Comparison of ENCODE assay signal across 8 cellular contexts in the genomic region with DNA sequence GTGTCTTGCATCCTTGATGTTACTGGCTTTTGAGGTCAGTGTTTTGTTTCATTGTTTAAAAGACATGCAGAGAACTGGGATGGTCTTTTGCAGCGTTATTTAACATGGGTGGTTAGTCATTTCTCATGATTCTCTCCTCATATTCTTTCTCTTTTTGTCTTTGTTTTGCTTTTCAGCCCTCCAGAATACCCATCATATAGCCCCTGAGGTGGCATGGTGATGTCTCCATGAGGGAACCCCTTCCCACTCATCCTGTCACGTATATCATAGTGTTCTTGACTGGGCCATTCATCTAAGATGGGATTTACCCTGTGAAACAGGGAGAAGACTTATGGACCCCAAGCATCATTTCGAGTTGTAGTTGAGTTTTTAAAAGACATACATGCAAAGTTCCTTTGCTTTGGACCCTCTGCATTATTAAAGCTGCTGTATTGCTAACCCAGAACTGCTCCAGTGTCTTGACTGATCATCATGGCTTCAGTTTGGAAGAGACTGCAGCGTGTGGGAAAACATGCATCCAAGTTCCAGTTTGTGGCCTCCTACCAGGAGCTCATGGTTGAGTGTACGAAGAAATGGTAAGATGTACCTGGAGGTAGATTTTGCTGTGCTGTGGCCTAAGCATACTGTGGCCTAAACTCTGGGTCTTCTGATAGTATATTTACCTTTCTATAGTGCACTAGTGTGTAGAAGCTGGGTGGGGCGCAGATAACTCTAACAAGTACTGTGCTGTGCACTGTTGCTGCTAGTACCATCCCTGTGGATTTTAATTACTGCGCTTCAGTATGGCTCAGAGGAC. TPM values are rescaled to one million over a fixed set of nuclear protein-coding genes. Genes with fewer than 3 reads are reported as not detected.
DNase-seq lines count a peak whose midpoint lies in the region; TF ChIP-seq lines count a peak whose summit lies in the region.

No MANE protein-coding gene starts in this region.

- peak; percentile 30 for DNase-seq in DMS 273 (lab: John Stamatoyannopoulos, UW; ENCODE audit: unreplicated experiment)
- DNase-seq in DMS 273 treated with DMSO at 0.1 percent for 48 hours (lab: John Stamatoyannopoulos, UW) = no peak
- DNase-seq in SJSA1 (ENCODE audit: low read depth in 1 of 2, low spot score in 2 of 2) = no peak
- no peak for DNase-seq in fibroblast of villous mesenchyme (ENCODE audit: low read depth)
- no peak for DNase-seq in HuH-7 (ENCODE audit: low spot score)
- no peak for DNase-seq in cerebellum (ENCODE audit: low spot score)
- DNase-seq in stimulated activated CD4-positive, alpha-beta T cell treated with anti-CD3 and anti-CD28 coated beads, Interleukin-2, amount 100 ng/mL, for 24 hours = no peak

- peak overlapping the region; percentile 51 for H3K4me3 ChIP-seq in SJSA1
- peak overlapping the region; percentile 85 for H3K4me3 ChIP-seq in fibroblast of villous mesenchyme (ENCODE audit: low read depth, low read length)
- H3K4me3 ChIP-seq in skin epidermis = peak overlapping the region; percentile 63 to 96 (median 93)

- no peak for TF ChIP-seq CTCF in fibroblast of villous mesenchyme (IDR thresholded peaks at IDR 0.05; ENCODE audit: insufficient read depth, low read depth, low read length)

- no peaks in the 10 kb centered on the region for H3K9me3 ChIP-seq in SJSA1 (replicated peaks)

- H3K36me3 ChIP-seq in SJSA1 = peaks cover 47% of the 10 kb centered on the region

- H3K27ac ChIP-seq in SJSA1 = no peak overlapping the region
- peak overlapping the region in 13 of 21 experiments; percentile 16 to 97 (median 91) for H3K27ac ChIP-seq in skin epidermis

- peaks cover 20% of the 10 kb centered on the region for H3K4me1 ChIP-seq in SJSA1 (replicated peaks)

- no peaks in the 10 kb centered on the region for H3K27me3 ChIP-seq in SJSA1 (replicated peaks)

RNA-seq across cellular contexts. Expression of a gene that starts 1.4 kb away (rescaled TPM):
- total RNA-seq in SJSA1 (2014; rRNA removed; shearing (Covaris generic)) = 60.1 and 66.1 TPM in 2 replicates
- 94.4 and 140 TPM in 2 replicates for total RNA-seq in fibroblast of villous mesenchyme
- 108 TPM for total RNA-seq in cerebellum
